8 cellular contexts compared by ENCODE assay signal in the genomic region with DNA sequence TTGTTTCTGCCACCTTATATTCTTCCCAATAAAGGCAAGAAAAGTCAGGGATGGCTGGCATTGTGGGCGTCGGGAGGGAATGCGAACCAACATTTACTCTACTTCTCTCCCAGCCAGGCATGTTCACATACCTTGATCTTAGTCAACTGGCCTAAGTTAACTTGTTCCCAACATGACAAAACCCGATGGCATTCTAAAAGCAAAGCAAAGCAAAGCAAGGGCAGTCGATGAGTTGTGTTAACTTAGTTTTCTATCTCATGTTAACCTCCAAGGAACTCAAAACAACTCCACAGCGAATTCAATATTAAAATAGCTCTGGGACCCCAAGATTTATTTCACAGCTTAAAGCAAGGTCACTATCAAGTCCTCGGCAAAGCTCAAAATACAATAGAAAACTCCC.
DNase-seq lines count a peak whose midpoint lies in the region; ATAC-seq and TF ChIP-seq lines count a peak whose summit lies in the region.

No MANE protein-coding gene starts in this region.

- in situ Hi-C loops in brain microvascular endothelial cell (cut with HindIII; ENCODE audit: low pct_ligation_motif_present, low sequenced_read_pairs) = no loop called here

- no peak for TF ChIP-seq CTCF in brain microvascular endothelial cell (IDR thresholded peaks at IDR 0.05; ENCODE audit: low read depth, low read length, missing control alignments)

- no peak overlapping the region for H3K27ac ChIP-seq in ACC112 (ENCODE audit: low read depth, low read length)
- no peak overlapping the region for H3K27ac ChIP-seq in HUES48 (ENCODE audit: low read depth, low read length)
- no peak overlapping the region for H3K27ac ChIP-seq in brain microvascular endothelial cell
- no peak overlapping the region for H3K27ac ChIP-seq in mucosa of rectum (ENCODE audit: low read depth in 2 of 2, low read length in 2 of 2)

- H3K79me2 ChIP-seq in ACC112 (ENCODE audit: control insufficient read depth, insufficient read depth, low read length, unreplicated experiment) = peaks cover 89% of the 10 kb centered on the region

- H3K36me3 ChIP-seq in ACC112 (ENCODE audit: insufficient read depth, low read length) (0 out of 2 replicates have a peak, but pooled peaks cover 3% of the 10 kb centered on the region), HUES48 (ENCODE audit: control insufficient read depth, insufficient read depth, low read length) (peaks cover 17% of the 10 kb centered on the region), brain microvascular endothelial cell (replicated peaks) (no peaks in the 10 kb centered on the region), mucosa of rectum (ENCODE audit: control insufficient read depth in 2 of 2, insufficient read depth in 2 of 2, low read length in 2 of 2) (no peaks in the 10 kb centered on the region)

- H3K4me3 ChIP-seq in ACC112 (ENCODE audit: low read depth, low read length) = peak overlapping the region; percentile 79
- H3K4me3 ChIP-seq in HUES48 (ENCODE audit: low read depth, low read length) = peak overlapping the region; percentile 88
- peak overlapping the region; percentile 77 for H3K4me3 ChIP-seq in brain microvascular endothelial cell (ENCODE audit: low read depth, low read length)
- peak overlapping the region; percentile 83 to 84 for H3K4me3 ChIP-seq in mucosa of rectum (ENCODE audit: low read length in 2 of 2)

- H3K4me1 ChIP-seq in ACC112 (ENCODE audit: control insufficient read depth, insufficient read depth, low read length, unreplicated experiment) (peaks cover 48% of the 10 kb centered on the region), HUES48 (ENCODE audit: control insufficient read depth, insufficient read depth, low read length) (peaks cover 16% of the 10 kb centered on the region), mucosa of rectum (ENCODE audit: control insufficient read depth in 2 of 2, insufficient read depth in 2 of 2, low read length in 2 of 2) (peaks cover 12 to 19% of the 10 kb centered on the region in 2 donors)

- DNase-seq in brain microvascular endothelial cell (no peak), NCI-H1092 (lab: John Stamatoyannopoulos, UW) (no peak), putamen (ENCODE audit: low spot score) (no peak)

- H2AFZ ChIP-seq in ACC112 (ENCODE audit: low read length, unreplicated experiment) = peak overlapping the region; percentile 89

- H3K9me3 ChIP-seq in HUES48 (ENCODE audit: control insufficient read depth, insufficient read depth, low read length) (no peaks in the 10 kb centered on the region), mucosa of rectum (ENCODE audit: control insufficient read depth in 2 of 2, low read length in 2 of 2) (no peaks in the 10 kb centered on the region)

- ATAC-seq in GM18519 (IDR thresholded peaks at IDR 0.05; ENCODE audit: low FRiP score, unreplicated experiment) = no peak
- no peak for ATAC-seq in HG03280 (IDR thresholded peaks at IDR 0.05; ENCODE audit: unreplicated experiment)

- no peak overlapping the region for H3K9ac ChIP-seq in HUES48 (ENCODE audit: low read depth, low read length)
- H3K9ac ChIP-seq in mucosa of rectum (ENCODE audit: low read depth in 1 of 2, low read length in 2 of 2) = peak overlapping the region; percentile 60 to 78

- H3K27me3 ChIP-seq in ACC112 (ENCODE audit: insufficient read depth, low read length) (no peaks in the 10 kb centered on the region), HUES48 (ENCODE audit: control insufficient read depth, insufficient read depth, low read length) (no peaks in the 10 kb centered on the region), brain microvascular endothelial cell (replicated peaks) (no peaks in the 10 kb centered on the region), mucosa of rectum (ENCODE audit: control insufficient read depth in 2 of 2, insufficient read depth in 2 of 2, low read length in 2 of 2) (no peaks in the 10 kb centered on the region)
